In genomic region chr11:126113012-126113411, GRCh38 we compare ENCODE assay signal across 15 cellular contexts. TPM values are rescaled to one million over a fixed set of nuclear protein-coding genes. Genes with fewer than 3 reads are reported as not detected.
DNase-seq lines count a peak whose midpoint lies in the region; ATAC-seq and TF ChIP-seq lines count a peak whose summit lies in the region.
"Had no signal": no experiment of that assay in that cellular context is flagged by ENCODE, and none has a peak within 500 bp of the region (broad histone marks: within the 10 kb centered on the region; RNA-seq: fewer than 3 reads in every experiment).

No MANE protein-coding gene starts in this region.

- no peak overlapping the region for H3K4me3 Mint-ChIP-seq in glutamatergic neuron (ENCODE audit: unreplicated experiment)
- no peak overlapping the region for H3K4me3 Mint-ChIP-seq in CD14-positive monocyte
- H3K4me3 Mint-ChIP-seq: activated B cell treated with CpG ODN at 0.5 μM for 24 hours; CD4-positive, CD25-positive, alpha-beta regulatory T cell; T-cell had no signal

- no peaks in the 10 kb centered on the region for H3K36me3 ChIP-seq in body of pancreas (replicated peaks in 1 of 2; ENCODE audit: insufficient read depth in 1 of 2, low read depth in 2 of 2)
- H3K36me3 ChIP-seq in muscle layer of duodenum (ENCODE audit: control insufficient read depth in 1 of 2, insufficient read depth in 2 of 2, low read length in 2 of 2): no peaks in the 10 kb centered on the region
- H3K36me3 ChIP-seq in stomach: no peaks in the 10 kb centered on the region

- no peaks in the 10 kb centered on the region for H3K9me3 ChIP-seq in body of pancreas
- H3K9me3 ChIP-seq in muscle layer of duodenum (ENCODE audit: control insufficient read depth in 1 of 2, low read length in 2 of 2): no peaks in the 10 kb centered on the region
- no peaks in the 10 kb centered on the region for H3K9me3 ChIP-seq in stomach
- H3K9me3 ChIP-seq: mucosa of descending colon had no signal

- TF ChIP-seq POLR2A in body of pancreas (IDR thresholded peaks at IDR 0.05) (no peak), stomach (IDR thresholded peaks at IDR 0.05) (no peak)

- H3K27ac ChIP-seq in C4-2B (peak overlapping the region; percentile 67), body of pancreas (peak overlapping the region in 3 of 4 donors; percentile 83 to 91 (median 85)), muscle layer of duodenum (ENCODE audit: low read length) (peak overlapping the region; percentile 39), stomach (peak overlapping the region; percentile 78 to 94 (median 91))

- H3K4me1 Mint-ChIP-seq in glutamatergic neuron (ENCODE audit: low read depth, unreplicated experiment) (peaks cover 7% of the 10 kb centered on the region), CD14-positive monocyte (no peaks in the 10 kb centered on the region)
- H3K4me1 Mint-ChIP-seq: activated B cell treated with CpG ODN at 0.5 μM for 24 hours, T-cell had no signal

- WGBS in body of pancreas, 2 donors: 72 to 76% methylated on average over 9 of the region's 9 CpGs
- 58 to 84% (median 66%) methylated on average over 8 to 9 of the region's 9 CpGs for WGBS in stomach, 5 donors

- H3K27me3 Mint-ChIP-seq in glutamatergic neuron (ENCODE audit: unreplicated experiment) (no peaks in the 10 kb centered on the region), CD14-positive monocyte (ENCODE audit: low read depth in 3 of 3) (peaks cover 0 to 4% (median 1%) of the 10 kb centered on the region in 3 donors)
- H3K27me3 Mint-ChIP-seq: activated B cell treated with CpG ODN at 0.5 μM for 24 hours, T-cell had no signal

- H3K4me1 ChIP-seq in body of pancreas (peaks cover 41% of the 10 kb centered on the region), muscle layer of duodenum (ENCODE audit: control insufficient read depth in 1 of 2, insufficient read depth in 2 of 2, low read length in 2 of 2) (peaks cover 31 to 63% of the 10 kb centered on the region in 2 donors), stomach (peaks cover 50 to 72% (median 63%) of the 10 kb centered on the region in 4 donors)

- intact Hi-C loops in body of pancreas (cut with DNase I): no loop called here
- intact Hi-C loops in stomach (cut with DNase I; ENCODE audit: low total_unique reads): no loop called here
- intact Hi-C loops in CD14-positive monocyte (cut with micrococcal nuclease): no loop called here

- ATAC-seq in body of pancreas: no peak
- ATAC-seq in GM19035 (IDR thresholded peaks at IDR 0.05; ENCODE audit: unreplicated experiment): no peak
- no peak for ATAC-seq in GM19452 (IDR thresholded peaks at IDR 0.05; ENCODE audit: unreplicated experiment)
- ATAC-seq: T-cell had no signal

- H3K27me3 ChIP-seq in body of pancreas (no peaks in the 10 kb centered on the region), muscle layer of duodenum (ENCODE audit: low read depth, low read length) (no peaks in the 10 kb centered on the region), stomach (no peaks in the 10 kb centered on the region)

- H3K4me3 ChIP-seq in body of pancreas: no peak overlapping the region
- no peak overlapping the region for H3K4me3 ChIP-seq in muscle layer of duodenum (ENCODE audit: low read depth in 1 of 2, low read length in 2 of 2)
- no peak overlapping the region for H3K4me3 ChIP-seq in stomach
- H3K4me3 ChIP-seq: mucosa of descending colon had no signal

- no peak overlapping the region for H3K27ac Mint-ChIP-seq in glutamatergic neuron (ENCODE audit: unreplicated experiment)
- H3K27ac Mint-ChIP-seq in CD14-positive monocyte: no peak overlapping the region
- H3K27ac Mint-ChIP-seq: activated B cell treated with CpG ODN at 0.5 μM for 24 hours; CD4-positive, CD25-positive, alpha-beta regulatory T cell; T-cell had no signal

- DNase-seq in body of pancreas (no peak), stomach (no peak), glutamatergic neuron (no peak), CD14-positive monocyte (ENCODE audit: low spot score) (no peak)
- DNase-seq: activated B cell treated with CpG ODN at 0.5 μM for 24 hours; CD4-positive, CD25-positive, alpha-beta regulatory T cell; effector CD8-positive, alpha-beta T cell; NCI-H187; stimulated activated CD4-positive, alpha-beta T cell treated with anti-CD3 and anti-CD28 coated beads, Interleukin-2, amount 100 ng/mL, for 48 hours; T-cell had no signal

- no peak for TF ChIP-seq EP300 in stomach (IDR thresholded peaks at IDR 0.05)

- TF ChIP-seq CTCF in C4-2B (conservative IDR thresholded peaks at IDR 0.05) (no peak), body of pancreas (IDR thresholded peaks at IDR 0.05) (no peak), stomach (IDR thresholded peaks at IDR 0.05) (no peak), glutamatergic neuron (IDR thresholded peaks at IDR 0.05; ENCODE audit: partially characterized antibody, unreplicated experiment) (no peak), CD14-positive monocyte (IDR thresholded peaks at IDR 0.05) (no peak)

- no peaks in the 10 kb centered on the region for H3K9me3 Mint-ChIP-seq in glutamatergic neuron (ENCODE audit: unreplicated experiment)
- peaks cover 0 to under 1% (median 0%) of the 10 kb centered on the region in 7 donors for H3K9me3 Mint-ChIP-seq in CD14-positive monocyte
- H3K9me3 Mint-ChIP-seq: activated B cell treated with CpG ODN at 0.5 μM for 24 hours, T-cell had no signal

- H3K36me3 Mint-ChIP-seq in glutamatergic neuron (ENCODE audit: unreplicated experiment): no peaks in the 10 kb centered on the region
- no peaks in the 10 kb centered on the region for H3K36me3 Mint-ChIP-seq in CD14-positive monocyte
- H3K36me3 Mint-ChIP-seq: CD4-positive, CD25-positive, alpha-beta regulatory T cell; T-cell had no signal

RNA-seq across cellular contexts. Expression of gene CDON, which starts 50.3 kb away (rescaled TPM):
- total RNA-seq in body of pancreas (1 to 10 TPM; 5.6 to 7.3 TPM), stomach (10 to 100 TPM; 16.1 to 80.8 (median 26.8) TPM), glutamatergic neuron (ENCODE audit: unreplicated experiment) (21.0 TPM)
- polyA plus RNA-seq in stomach (1 to 10 TPM in 1 of 3 donors, under 1 TPM in 2; 0.31 to 1.0 (median 0.44) TPM), CD14-positive monocyte (not detected)

Comparison
In these comparisons a context has a peak if more than half of its experiments do, and no peak if none do; other contexts are left out.
1. H3K27ac ChIP-seq: peak in every context shown above with its lines; median percentile 91 in stomach; 85 in body of pancreas; 67 in C4-2B; 39 in muscle layer of duodenum.